Comparison of ENCODE assay signal across 1 cellular context in the genomic region with DNA sequence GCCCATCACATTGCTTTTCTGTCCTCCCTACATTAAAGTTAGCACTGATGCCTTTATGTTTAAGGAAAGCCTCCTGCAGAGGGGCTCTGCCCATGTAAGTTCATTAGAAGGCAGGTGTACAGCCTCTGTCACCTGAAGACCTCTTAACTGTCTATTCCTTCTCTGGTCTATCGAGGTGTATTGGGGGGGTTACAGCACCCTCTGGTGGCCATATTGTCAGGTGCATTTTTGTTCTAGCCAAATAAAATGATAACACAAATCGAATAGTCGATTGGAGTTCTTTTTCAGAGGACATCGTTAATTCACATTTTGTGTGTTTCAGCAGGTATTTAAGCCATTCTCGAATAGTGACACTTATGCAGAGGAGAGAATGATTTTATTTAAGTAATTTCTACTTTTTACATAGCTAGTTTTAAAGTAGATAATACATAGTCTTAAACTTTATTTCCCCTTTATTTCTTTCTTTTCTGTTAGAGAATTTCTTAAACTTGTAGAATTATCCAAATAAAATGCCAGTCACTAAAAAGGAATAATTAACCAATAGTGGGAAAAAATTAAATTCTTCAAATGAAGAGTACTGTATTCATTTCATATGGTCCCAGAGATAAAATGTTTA.
TF ChIP-seq lines count a peak whose summit lies in the region.

No MANE protein-coding gene starts in this region.

TF ChIP-seq in HepG2, 621 proteins besides CTCF, POLR2A, EP300 and RAD21 (continued from another document):
- TF ChIP-seq, protein P1, sequence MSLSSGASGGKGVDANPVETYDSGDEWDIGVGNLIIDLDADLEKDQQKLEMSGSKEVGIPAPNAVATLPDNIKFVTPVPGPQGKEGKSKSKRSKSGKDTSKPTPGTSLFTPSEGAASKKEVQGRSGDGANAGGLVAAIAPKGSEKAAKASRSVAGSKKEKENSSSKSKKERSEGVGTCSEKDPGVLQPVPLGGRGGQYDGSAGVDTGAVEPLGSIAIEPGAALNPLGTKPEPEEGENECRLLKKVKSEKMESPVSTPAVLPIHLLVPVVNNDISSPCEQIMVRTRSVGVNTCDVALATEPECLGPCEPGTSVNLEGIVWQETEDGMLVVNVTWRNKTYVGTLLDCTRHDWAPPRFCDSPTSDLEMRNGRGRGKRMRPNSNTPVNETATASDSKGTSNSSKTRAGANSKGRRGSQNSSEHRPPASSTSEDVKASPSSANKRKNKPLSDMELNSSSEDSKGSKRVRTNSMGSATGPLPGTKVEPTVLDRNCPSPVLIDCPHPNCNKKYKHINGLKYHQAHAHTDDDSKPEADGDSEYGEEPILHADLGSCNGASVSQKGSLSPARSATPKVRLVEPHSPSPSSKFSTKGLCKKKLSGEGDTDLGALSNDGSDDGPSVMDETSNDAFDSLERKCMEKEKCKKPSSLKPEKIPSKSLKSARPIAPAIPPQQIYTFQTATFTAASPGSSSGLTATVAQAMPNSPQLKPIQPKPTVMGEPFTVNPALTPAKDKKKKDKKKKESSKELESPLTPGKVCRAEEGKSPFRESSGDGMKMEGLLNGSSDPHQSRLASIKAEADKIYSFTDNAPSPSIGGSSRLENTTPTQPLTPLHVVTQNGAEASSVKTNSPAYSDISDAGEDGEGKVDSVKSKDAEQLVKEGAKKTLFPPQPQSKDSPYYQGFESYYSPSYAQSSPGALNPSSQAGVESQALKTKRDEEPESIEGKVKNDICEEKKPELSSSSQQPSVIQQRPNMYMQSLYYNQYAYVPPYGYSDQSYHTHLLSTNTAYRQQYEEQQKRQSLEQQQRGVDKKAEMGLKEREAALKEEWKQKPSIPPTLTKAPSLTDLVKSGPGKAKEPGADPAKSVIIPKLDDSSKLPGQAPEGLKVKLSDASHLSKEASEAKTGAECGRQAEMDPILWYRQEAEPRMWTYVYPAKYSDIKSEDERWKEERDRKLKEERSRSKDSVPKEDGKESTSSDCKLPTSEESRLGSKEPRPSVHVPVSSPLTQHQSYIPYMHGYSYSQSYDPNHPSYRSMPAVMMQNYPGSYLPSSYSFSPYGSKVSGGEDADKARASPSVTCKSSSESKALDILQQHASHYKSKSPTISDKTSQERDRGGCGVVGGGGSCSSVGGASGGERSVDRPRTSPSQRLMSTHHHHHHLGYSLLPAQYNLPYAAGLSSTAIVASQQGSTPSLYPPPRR (CRISPR knock-in tag; IDR thresholded peaks at IDR 0.05; ENCODE audit: borderline replicate concordance) = no peak
- TF ChIP-seq, protein P2, sequence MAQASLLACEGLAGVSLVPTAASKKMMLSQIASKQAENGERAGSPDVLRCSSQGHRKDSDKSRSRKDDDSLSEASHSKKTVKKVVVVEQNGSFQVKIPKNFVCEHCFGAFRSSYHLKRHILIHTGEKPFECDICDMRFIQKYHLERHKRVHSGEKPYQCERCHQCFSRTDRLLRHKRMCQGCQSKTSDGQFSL (CRISPR knock-in tag; IDR thresholded peaks at IDR 0.05) = peak; percentile 75; the same call in 1 of the 2 replicates
- TF ChIP-seq ZNF562 (CRISPR knock-in tag; IDR thresholded peaks at IDR 0.05; ENCODE audit: borderline replicate concordance) (no peak), ZFP82 (CRISPR knock-in tag; IDR thresholded peaks at IDR 0.05; ENCODE audit: borderline replicate concordance) (no peak), STAG1 (CRISPR knock-in tag; IDR thresholded peaks at IDR 0.05) (peak; percentile 65), SMAD9 (CRISPR knock-in tag; IDR thresholded peaks at IDR 0.05) (no peak), FOXC1 (CRISPR knock-in tag; IDR thresholded peaks at IDR 0.05; ENCODE audit: borderline replicate concordance) (no peak), SMC3 (IDR thresholded peaks at IDR 0.05; ENCODE audit: low read length) (peak; percentile 64), ZFP36L2 (CRISPR knock-in tag; IDR thresholded peaks at IDR 0.05) (no peak), NFE2L2 (IDR thresholded peaks at IDR 0.05; ENCODE audit: low read length) (no peak), ZNF75D (CRISPR knock-in tag; IDR thresholded peaks at IDR 0.05; ENCODE audit: borderline replicate concordance) (no peak), FOXM1 (CRISPR knock-in tag; IDR thresholded peaks at IDR 0.05) (no peak)
- TF ChIP-seq, protein P3, sequence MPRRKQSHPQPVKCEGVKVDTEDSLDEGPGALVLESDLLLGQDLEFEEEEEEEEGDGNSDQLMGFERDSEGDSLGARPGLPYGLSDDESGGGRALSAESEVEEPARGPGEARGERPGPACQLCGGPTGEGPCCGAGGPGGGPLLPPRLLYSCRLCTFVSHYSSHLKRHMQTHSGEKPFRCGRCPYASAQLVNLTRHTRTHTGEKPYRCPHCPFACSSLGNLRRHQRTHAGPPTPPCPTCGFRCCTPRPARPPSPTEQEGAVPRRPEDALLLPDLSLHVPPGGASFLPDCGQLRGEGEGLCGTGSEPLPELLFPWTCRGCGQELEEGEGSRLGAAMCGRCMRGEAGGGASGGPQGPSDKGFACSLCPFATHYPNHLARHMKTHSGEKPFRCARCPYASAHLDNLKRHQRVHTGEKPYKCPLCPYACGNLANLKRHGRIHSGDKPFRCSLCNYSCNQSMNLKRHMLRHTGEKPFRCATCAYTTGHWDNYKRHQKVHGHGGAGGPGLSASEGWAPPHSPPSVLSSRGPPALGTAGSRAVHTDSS (CRISPR knock-in tag; conservative IDR thresholded peaks at IDR 0.05) = no peak
- TF ChIP-seq, protein P4, sequence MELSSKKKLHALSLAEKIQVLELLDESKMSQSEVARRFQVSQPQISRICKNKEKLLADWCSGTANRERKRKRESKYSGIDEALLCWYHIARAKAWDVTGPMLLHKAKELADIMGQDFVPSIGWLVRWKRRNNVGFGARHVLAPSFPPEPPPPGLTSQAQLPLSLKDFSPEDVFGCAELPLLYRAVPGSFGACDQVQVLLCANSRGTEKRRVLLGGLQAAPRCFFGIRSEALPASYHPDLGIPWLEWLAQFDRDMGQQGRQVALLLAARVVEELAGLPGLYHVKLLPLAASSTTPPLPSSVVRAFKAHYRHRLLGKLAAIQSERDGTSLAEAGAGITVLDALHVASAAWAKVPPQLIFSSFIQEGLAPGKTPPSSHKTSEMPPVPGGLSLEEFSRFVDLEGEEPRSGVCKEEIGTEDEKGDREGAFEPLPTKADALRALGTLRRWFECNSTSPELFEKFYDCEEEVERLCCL (CRISPR knock-in tag; IDR thresholded peaks at IDR 0.05; ENCODE audit: borderline replicate concordance) = no peak
